1 cellular context compared by ENCODE assay signal in the genomic region with DNA sequence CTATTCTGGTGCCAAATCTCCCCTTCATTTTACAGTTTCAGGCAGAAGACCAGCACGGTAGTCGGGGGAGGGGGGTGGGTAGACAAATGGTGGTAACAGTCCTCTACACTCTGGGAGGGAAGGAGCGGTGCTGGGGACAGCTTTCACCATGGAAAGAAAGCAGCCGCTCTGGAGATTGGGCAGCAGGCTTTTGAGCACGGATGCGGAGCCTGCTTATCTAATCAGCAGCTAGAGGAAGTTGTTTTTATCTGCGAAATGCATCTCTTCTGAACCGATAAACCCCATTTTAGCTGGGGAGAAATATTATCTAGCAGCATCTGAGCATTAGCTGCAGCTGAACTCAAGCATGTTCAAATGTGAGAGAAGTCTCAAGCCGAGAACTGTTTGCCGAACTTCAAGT.
TF ChIP-seq lines count a peak whose summit lies in the region.

No MANE protein-coding gene starts in this region.

TF ChIP-seq in GM12878, 131 proteins besides CTCF, POLR2A, EP300 and RAD21 (continued from another document):
- TF ChIP-seq, protein P1, sequence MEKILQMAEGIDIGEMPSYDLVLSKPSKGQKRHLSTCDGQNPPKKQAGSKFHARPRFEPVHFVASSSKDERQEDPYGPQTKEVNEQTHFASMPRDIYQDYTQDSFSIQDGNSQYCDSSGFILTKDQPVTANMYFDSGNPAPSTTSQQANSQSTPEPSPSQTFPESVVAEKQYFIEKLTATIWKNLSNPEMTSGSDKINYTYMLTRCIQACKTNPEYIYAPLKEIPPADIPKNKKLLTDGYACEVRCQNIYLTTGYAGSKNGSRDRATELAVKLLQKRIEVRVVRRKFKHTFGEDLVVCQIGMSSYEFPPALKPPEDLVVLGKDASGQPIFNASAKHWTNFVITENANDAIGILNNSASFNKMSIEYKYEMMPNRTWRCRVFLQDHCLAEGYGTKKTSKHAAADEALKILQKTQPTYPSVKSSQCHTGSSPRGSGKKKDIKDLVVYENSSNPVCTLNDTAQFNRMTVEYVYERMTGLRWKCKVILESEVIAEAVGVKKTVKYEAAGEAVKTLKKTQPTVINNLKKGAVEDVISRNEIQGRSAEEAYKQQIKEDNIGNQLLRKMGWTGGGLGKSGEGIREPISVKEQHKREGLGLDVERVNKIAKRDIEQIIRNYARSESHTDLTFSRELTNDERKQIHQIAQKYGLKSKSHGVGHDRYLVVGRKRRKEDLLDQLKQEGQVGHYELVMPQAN (conservative IDR thresholded peaks at IDR 0.05) = no peak
